Comparison of ENCODE assay signal across 1 cellular context in genomic region chr10:89342219-89342966, GRCh38.
TF ChIP-seq lines count a peak whose summit lies in the region.

No MANE protein-coding gene starts in this region.

TF ChIP-seq in H1, 55 proteins besides CTCF, POLR2A, EP300 and RAD21:
- no peak for TF ChIP-seq NANOG (IDR thresholded peaks at IDR 0.05; ENCODE audit: insufficient read depth, low read depth, low read length, poor library complexity, severe bottlenecking)
- no peak for TF ChIP-seq ASH2L (IDR thresholded peaks at IDR 0.05; ENCODE audit: low read length)
- no peak for TF ChIP-seq ATF2 (IDR thresholded peaks at IDR 0.05; ENCODE audit: low read length)
